Comparison of ENCODE assay signal across 9 cellular contexts in the genomic region with DNA sequence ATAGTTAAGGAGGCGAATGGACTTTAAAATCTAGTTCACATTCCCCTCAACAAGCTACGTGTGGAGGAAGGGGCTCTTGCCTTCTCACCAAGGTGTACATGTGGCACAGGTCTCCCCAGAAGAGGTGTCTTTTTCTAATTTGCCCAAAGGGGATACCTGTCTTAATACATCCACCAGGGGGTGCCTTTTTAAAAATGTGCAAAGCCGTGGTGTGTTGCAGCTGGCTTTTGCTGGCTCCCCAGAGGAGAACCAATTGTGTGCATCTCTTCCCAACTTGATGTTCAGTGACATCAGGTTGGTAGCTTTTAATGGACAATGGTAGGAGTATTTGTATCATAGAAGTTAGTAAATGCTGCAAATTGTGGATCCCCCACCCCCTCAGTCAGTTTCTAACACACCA. TPM values are rescaled to one million over a fixed set of nuclear protein-coding genes. Genes with fewer than 3 reads are reported as not detected.
DNase-seq lines count a peak whose midpoint lies in the region; ATAC-seq, FAIRE-seq and TF ChIP-seq lines count a peak whose summit lies in the region.
"Had no signal": no experiment of that assay in that cellular context is flagged by ENCODE, and none has a peak within 500 bp of the region (broad histone marks: within the 10 kb centered on the region; RNA-seq: fewer than 3 reads in every experiment).

No MANE protein-coding gene starts in this region.

- no peak overlapping the region for H3K4me2 ChIP-seq in DOHH2 (ENCODE audit: low read length)
- H3K4me2 ChIP-seq in HepG2 (ENCODE audit: low read depth, low read length), result no peak overlapping the region

- TF ChIP-seq RAD21 in HepG2 (CRISPR knock-in tag; IDR thresholded peaks at IDR 0.05), result peak; percentile 59

- POLR2A ChIA-PET in HepG2 (lab: Yijun Ruan, JAX), result interaction anchor here (0.9 kb wide), 1 partner anchor 34 kb away, joined by 4 read pairs; the partner anchor contains the start of gene CREBL2

- H3K4me1 ChIP-seq in DOHH2 (ENCODE audit: control insufficient read depth, low read length) (no peaks in the 10 kb centered on the region), HepG2 (ENCODE audit: insufficient read depth, low read length) (no peaks in the 10 kb centered on the region)

- H4K20me1 ChIP-seq in DOHH2 (ENCODE audit: control insufficient read depth, insufficient read depth, low read depth, low read length) (no peaks in the 10 kb centered on the region), HepG2 (ENCODE audit: insufficient read depth, low read length) (no peaks in the 10 kb centered on the region)

- intact Hi-C loops in HepG2 (cut with micrococcal nuclease; ENCODE audit: unreplicated experiment), result loop anchor here (1.0 kb wide), 1 partner anchor 59 kb away; no protein-coding TSS in a partner anchor

- no peak overlapping the region for H3K9ac ChIP-seq in HepG2 (ENCODE audit: insufficient read depth, low read depth, low read length)

- no peaks in the 10 kb centered on the region for H3K9me2 ChIP-seq in DOHH2 (replicated peaks; ENCODE audit: control insufficient read depth, low read length)

- H3K36me3 ChIP-seq in DOHH2 (ENCODE audit: control insufficient read depth, low read length), result peaks cover 5% of the 10 kb centered on the region; the same call in 1 of the 2 replicates
- H3K36me3 ChIP-seq in HepG2 (replicated peaks in 1 of 2; ENCODE audit: control insufficient read depth in 1 of 2, insufficient read depth in 2 of 2, low read length in 2 of 2), result peaks cover 4 to 18% of the 10 kb centered on the region in 2 experiments; a peak in 4 of 5 replicates
- H3K36me3 ChIP-seq in MG63, result peaks cover 12% of the 10 kb centered on the region; the same call in 1 of the 2 replicates

- H3F3A ChIP-seq in DOHH2 (ENCODE audit: control insufficient read depth, insufficient read depth), result no peaks in the 10 kb centered on the region

- H2AFZ ChIP-seq in HepG2 (ENCODE audit: low read length), result no peak overlapping the region

- no peak overlapping the region for H3K27ac ChIP-seq in DOHH2 (ENCODE audit: low read depth, low read length)
- H3K27ac ChIP-seq in HepG2 (ENCODE audit: extremely low read length, insufficient read depth, low read length), result no peak overlapping the region

- BruUV-seq in HepG2 (replicated peaks; lab: Mats Ljungman, UMichigan), result TSS peak; percentile 12

- TF ChIP-seq EP300 in HepG2 (IDR thresholded peaks at IDR 0.05; ENCODE audit: low read depth in 2 of 2, low read length in 2 of 2), result no peak
- no peak for TF ChIP-seq EP300 in HepG2 (CRISPR knock-in tag; IDR thresholded peaks at IDR 0.05; ENCODE audit: borderline replicate concordance)

- 65% methylated on average over 3 of the region's 3 CpGs for WGBS in HepG2 (ENCODE audit: low lambda C conversion rate)

- H3K79me2 ChIP-seq in DOHH2 (ENCODE audit: control insufficient read depth, low read length) (no peaks in the 10 kb centered on the region), HepG2 (ENCODE audit: insufficient read depth, low read length) (no peaks in the 10 kb centered on the region)

- H3K27me3 ChIP-seq in DOHH2 (ENCODE audit: control insufficient read depth, low read length) (no peaks in the 10 kb centered on the region), HepG2 (ENCODE audit: control insufficient read depth in 1 of 2, insufficient read depth in 2 of 2, low read length in 2 of 2) (no peaks in the 10 kb centered on the region), MG63 (no peaks in the 10 kb centered on the region)

- TF ChIP-seq POLR2A in HepG2 (IDR thresholded peaks at IDR 0.05; ENCODE audit: insufficient read depth in 1 of 2, low read depth in 2 of 2, low read length in 2 of 2), result no peak

- H3K4me3 ChIP-seq in DOHH2 (ENCODE audit: low read length) (no peak overlapping the region), HepG2 (replicated peaks in 1 of 3; ENCODE audit: insufficient read depth in 1 of 3, low read depth in 2 of 3, low read length in 3 of 3) (no peak overlapping the region), MG63 (no peak overlapping the region)

- TF ChIP-seq CTCF in DOHH2 (IDR thresholded peaks at IDR 0.05; ENCODE audit: low read depth, low read length, poor library complexity, severe bottlenecking), result peak; percentile 66
- peak; percentile 59 for TF ChIP-seq CTCF in HepG2 (CRISPR knock-in tag; IDR thresholded peaks at IDR 0.05)

- CTCF ChIA-PET in HepG2 (lab: Yijun Ruan, JAX; ENCODE audit: low intra/inter-chr PET ratio, low total read pairs), result interaction anchor here (1.1 to 2.0 kb wide), 2 partner anchors 10 to 59 kb away, joined by 5 to 28 read pairs; no protein-coding TSS in a partner anchor

- peak; percentile 42 for FAIRE-seq in HepG2 (lab: Jason Lieb, UNC)
- FAIRE-seq: TTC549 had no signal

- in situ Hi-C loops in HepG2 (cut with HindIII; ENCODE audit: extremely low pct_ligation_motif_present, low pct_unique_long_range_greater_than_20kb), result loop anchor here (10.0 kb wide), 1 partner anchor 59 kb away; no protein-coding TSS in a partner anchor

- peak; percentile 9 for DNase-seq in NCI-H460 (ENCODE audit: extremely low read depth, low read depth)
- peak; percentile 22 for DNase-seq in activated naive CD4-positive, alpha-beta T cell treated with anti-CD3 and anti-CD28 coated beads, Interleukin-2, amount 50 U/mL, for 16 hours
- peak; percentile 64 for DNase-seq in HepG2 (ENCODE audit: low spot score)
- no peak for DNase-seq in GF-D8 (lab: John Stamatoyannopoulos, UW)
- no peak for DNase-seq in NCI-H2171 treated with DMSO at 0.1 percent for 48 hours (lab: John Stamatoyannopoulos, UW)
- no peak for DNase-seq in MG63

- H3K9me3 ChIP-seq in DOHH2 (ENCODE audit: control insufficient read depth, insufficient read depth, low read length) (peaks cover 22% of the 10 kb centered on the region), HepG2 (ENCODE audit: low read length) (peaks cover 25% of the 10 kb centered on the region), MG63 (peaks cover 34% of the 10 kb centered on the region)

- ATAC-seq in GM21515 (IDR thresholded peaks at IDR 0.05; ENCODE audit: unreplicated experiment), result peak; percentile 63
- ATAC-seq in HepG2, result peak; percentile 91

TF ChIP-seq in HepG2, 621 proteins besides CTCF, POLR2A, EP300 and RAD21 (continues in another document):
- peak; percentile 82 for TF ChIP-seq SMC3 (IDR thresholded peaks at IDR 0.05; ENCODE audit: low read length)

RNA-seq across cellular contexts. Expression of gene CREBL2, which starts 33.8 kb away (rescaled TPM):
- 19.3 and 21.4 TPM in 2 replicates for total RNA-seq in NCI-H460 (2014; rRNA removed; shearing (Covaris generic))
- 3.7 and 4.9 TPM in 2 replicates for polyA plus RNA-seq in NCI-H460 (2014; cell fraction: nucleus; rRNA removed)
- total RNA-seq in HepG2 (2016; rRNA removed; fragmentation: Illumina TruSeq; extraction: Trizol), result 6.9 and 10.1 TPM in 2 replicates
- total RNA-seq in HepG2 (2016; cell fraction: cytosol; rRNA removed; fragmentation: Illumina TruSeq; extraction: Trizol; ENCODE audit: low read depth), result 2.9 and 3.5 TPM in 2 replicates
- total RNA-seq in HepG2 (2016; cell fraction: insoluble cytoplasmic fraction; rRNA removed; fragmentation: Illumina TruSeq; extraction: Trizol), result 7.6 and 9.8 TPM in 2 replicates
- total RNA-seq in HepG2 (2016; cell fraction: membrane; rRNA removed; fragmentation: Illumina TruSeq; extraction: Trizol), result 9.4 and 10.1 TPM in 2 replicates
- total RNA-seq in HepG2 (2016; cell fraction: nucleus; rRNA removed; fragmentation: Illumina TruSeq; extraction: Trizol), result 4.8 and 5.8 TPM in 2 replicates
- 8.4 TPM in 2 replicates for polyA plus RNA-seq in HepG2 (2011; rRNA removed)
- 6.0 and 8.1 TPM in 2 replicates for polyA plus RNA-seq in HepG2 (2011; cell fraction: cytosol; rRNA removed)
- 2.7 and 3.6 TPM in 2 replicates for polyA plus RNA-seq in HepG2 (2011; cell fraction: nucleus; rRNA removed)
- polyA plus RNA-seq in HepG2 (2012), result 7.8 and 8.1 TPM in 2 replicates
- polyA plus RNA-seq in HepG2 (2016; cell fraction: cytosol; fragmentation: Illumina TruSeq; extraction: Trizol; ENCODE audit: low read depth), result 3.6 and 3.7 TPM in 2 replicates
- polyA plus RNA-seq in HepG2 (2016; cell fraction: insoluble cytoplasmic fraction; fragmentation: Illumina TruSeq; extraction: Trizol; ENCODE audit: low read depth), result 9.2 and 9.4 TPM in 2 replicates
- 6.7 and 7.3 TPM in 2 replicates for polyA plus RNA-seq in HepG2 (2016; cell fraction: membrane; fragmentation: Illumina TruSeq; extraction: Trizol; ENCODE audit: low read depth)
- polyA plus RNA-seq in HepG2 (2016; cell fraction: nucleus; fragmentation: Illumina TruSeq; extraction: Trizol; ENCODE audit: insufficient read depth, low read depth), result 5.8 and 6.1 TPM in 2 replicates
- polyA minus RNA-seq in HepG2 (2011; rRNA and poly(A)+ RNA removed; ENCODE audit: low replicate concordance), result 5.8 and 9.0 TPM in 2 replicates
- 5.5 and 6.2 TPM in 2 replicates for polyA minus RNA-seq in HepG2 (2011; cell fraction: cytosol; rRNA and poly(A)+ RNA removed)
- polyA minus RNA-seq in HepG2 (2011; cell fraction: nucleus; rRNA and poly(A)+ RNA removed), result 13.5 and 13.8 TPM in 2 replicates
- total RNA-seq in MG63 (2014; rRNA removed; shearing (Covaris generic); ENCODE audit: low replicate concordance), result 13.0 and 17.7 TPM in 2 replicates

RNA-seq across cellular contexts. Expression of gene GPR19, which starts 50.5 kb away (rescaled TPM):
- 0.10 and 0.40 TPM in 2 replicates for total RNA-seq in NCI-H460 (2014; rRNA removed; shearing (Covaris generic))
- 0.25 TPM in 1 of 2 replicates, not detected in the other for polyA plus RNA-seq in NCI-H460 (2014; cell fraction: nucleus; rRNA removed)
- 1.2 and 1.4 TPM in 2 replicates for total RNA-seq in HepG2 (2016; rRNA removed; fragmentation: Illumina TruSeq; extraction: Trizol)
- 1.2 TPM in 1 of 2 replicates, not detected in the other for total RNA-seq in HepG2 (2016; cell fraction: cytosol; rRNA removed; fragmentation: Illumina TruSeq; extraction: Trizol; ENCODE audit: low read depth)
- 1.3 TPM in 2 replicates for total RNA-seq in HepG2 (2016; cell fraction: insoluble cytoplasmic fraction; rRNA removed; fragmentation: Illumina TruSeq; extraction: Trizol)
- total RNA-seq in HepG2 (2016; cell fraction: membrane; rRNA removed; fragmentation: Illumina TruSeq; extraction: Trizol), result 1.00 and 1.5 TPM in 2 replicates
- total RNA-seq in HepG2 (2016; cell fraction: nucleus; rRNA removed; fragmentation: Illumina TruSeq; extraction: Trizol), result 0.99 and 1.4 TPM in 2 replicates
- 1.5 and 2.0 TPM in 2 replicates for polyA plus RNA-seq in HepG2 (2011; rRNA removed)
- polyA plus RNA-seq in HepG2 (2011; cell fraction: cytosol; rRNA removed), result 0.97 and 1.0 TPM in 2 replicates
- polyA plus RNA-seq in HepG2 (2011; cell fraction: nucleus; rRNA removed), result 4.7 and 5.3 TPM in 2 replicates
- 0.60 and 2.4 TPM in 2 replicates for polyA plus RNA-seq in HepG2 (2012)
- polyA plus RNA-seq in HepG2 (2016; cell fraction: cytosol; fragmentation: Illumina TruSeq; extraction: Trizol; ENCODE audit: low read depth), result 0.41 and 0.74 TPM in 2 replicates
- 0.99 and 1.1 TPM in 2 replicates for polyA plus RNA-seq in HepG2 (2016; cell fraction: insoluble cytoplasmic fraction; fragmentation: Illumina TruSeq; extraction: Trizol; ENCODE audit: low read depth)
- polyA plus RNA-seq in HepG2 (2016; cell fraction: membrane; fragmentation: Illumina TruSeq; extraction: Trizol; ENCODE audit: low read depth), result 1.0 and 1.8 TPM in 2 replicates
- 4.4 and 4.9 TPM in 2 replicates for polyA plus RNA-seq in HepG2 (2016; cell fraction: nucleus; fragmentation: Illumina TruSeq; extraction: Trizol; ENCODE audit: insufficient read depth, low read depth)
- polyA minus RNA-seq in HepG2 (2011; rRNA and poly(A)+ RNA removed; ENCODE audit: low replicate concordance), result 1.8 TPM in 1 of 2 replicates, not detected in the other
- 0.69 TPM in 1 of 2 replicates, not detected in the other for polyA minus RNA-seq in HepG2 (2011; cell fraction: cytosol; rRNA and poly(A)+ RNA removed)
- polyA minus RNA-seq in HepG2 (2011; cell fraction: nucleus; rRNA and poly(A)+ RNA removed), result 1.9 and 2.9 TPM in 2 replicates
- 0.59 TPM in 1 of 2 replicates, not detected in the other for total RNA-seq in MG63 (2014; rRNA removed; shearing (Covaris generic); ENCODE audit: low replicate concordance)

Comparison
In these comparisons a context has a peak if more than half of its experiments do, and no peak if none do; other contexts are left out.
1. DNase-seq: peak in NCI-H460 (single experiment), activated naive CD4-positive, alpha-beta T cell treated with anti-CD3 and anti-CD28 coated beads, Interleukin-2, amount 50 U/mL, for 16 hours (single experiment) and HepG2 (single experiment); none in GF-D8 (single experiment), NCI-H2171 treated with DMSO at 0.1 percent for 48 hours (single experiment) and MG63 (single experiment).